ENCODE assay signal across 15 cellular contexts in the genomic region with DNA sequence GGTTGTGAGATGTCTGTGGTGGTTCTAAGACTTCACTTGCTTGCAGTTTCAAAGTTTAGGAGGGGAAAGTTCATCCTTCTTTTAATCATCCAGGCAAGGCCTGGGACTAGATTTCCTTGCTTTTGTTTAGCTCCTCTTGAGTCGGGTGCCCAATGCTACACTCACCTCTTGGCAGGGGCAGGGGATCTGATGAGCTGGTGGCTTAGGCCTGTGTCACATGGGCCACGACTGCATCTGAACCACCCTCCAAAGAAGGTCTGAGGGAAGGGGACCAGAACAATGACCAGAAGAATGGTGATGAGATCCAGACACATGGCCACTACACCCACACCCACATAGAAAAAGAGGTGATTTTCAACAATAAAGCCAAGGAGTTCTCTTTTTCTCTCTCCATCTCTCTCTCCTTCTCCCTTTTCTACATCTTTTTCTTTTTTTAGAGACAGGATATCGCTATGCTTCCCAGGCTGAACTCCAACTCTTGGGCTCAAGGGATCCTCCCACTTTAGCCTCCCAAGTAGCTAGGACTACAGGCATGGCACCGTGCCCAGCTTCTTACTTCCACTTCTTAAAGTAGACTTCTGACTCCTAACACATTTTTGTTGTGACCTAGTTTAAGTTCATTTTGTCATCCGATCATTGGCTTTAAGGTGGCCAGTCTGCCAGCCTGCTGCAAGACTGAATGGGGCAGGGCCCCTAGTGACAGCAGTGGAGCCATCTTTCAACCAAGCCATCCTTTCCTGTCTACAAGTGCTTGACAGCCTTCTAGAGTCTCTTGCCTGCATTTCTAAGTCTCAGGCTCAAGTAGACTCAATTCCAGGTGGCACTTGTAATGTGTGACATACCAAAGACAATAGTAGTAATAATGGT.
DNase-seq lines count a peak whose midpoint lies in the region; ATAC-seq and TF ChIP-seq lines count a peak whose summit lies in the region.
"Had no signal": no experiment of that assay in that cellular context is flagged by ENCODE, and none has a peak within 500 bp of the region (broad histone marks: within the 10 kb centered on the region; RNA-seq: fewer than 3 reads in every experiment).

No MANE protein-coding gene starts in this region.

- no peak for TF ChIP-seq CTCF in IMR-90 (conservative IDR thresholded peaks at IDR 0.05; ENCODE audit: low read depth, low read length)
- TF ChIP-seq CTCF in brain microvascular endothelial cell (IDR thresholded peaks at IDR 0.05; ENCODE audit: low read depth, low read length, missing control alignments) = no peak
- TF ChIP-seq CTCF in left lung (IDR thresholded peaks at IDR 0.05) = no peak
- TF ChIP-seq CTCF in thoracic aorta (IDR thresholded peaks at IDR 0.05) = no peak
- TF ChIP-seq CTCF in GM23338 (conservative IDR thresholded peaks at IDR 0.05; ENCODE audit: low read depth in 2 of 2) = no peak

- H4K8ac ChIP-seq in IMR-90 (ENCODE audit: low read depth in 2 of 2, low read length in 2 of 2) = no peak overlapping the region

- H4K5ac ChIP-seq in IMR-90 (ENCODE audit: low read depth, low read length) = no peak overlapping the region

- no peak overlapping the region for H3K4ac ChIP-seq in IMR-90 (ENCODE audit: low read depth, low read length)

- DNase-seq in IMR-90 (no peak), brain microvascular endothelial cell (peak; percentile 28), left lung (peak in 1 of 2 donors; percentile 71), thoracic aorta (ENCODE audit: low spot score) (peak; percentile 67), NCI-H2107 treated with DMSO at 0.1 percent for 48 hours (lab: John Stamatoyannopoulos, UW; ENCODE audit: unreplicated experiment) (no peak), GM23338 (ENCODE audit: low spot score) (no peak)
- DNase-seq in activated CD4-positive, CD25-positive, alpha-beta regulatory T cell (lab: John Stamatoyannopoulos, UW) = no peak
- DNase-seq: activated CD8-positive, alpha-beta memory T cell treated with anti-CD3 and anti-CD28 coated beads, Interleukin-2, amount 50 U/mL, for 48 hours; islet precursor cell; NCI-H2107 had no signal

- in situ Hi-C loops in IMR-90 (cut with MboI; ENCODE audit: low sequenced_read_pairs) (no loop called here), brain microvascular endothelial cell (cut with HindIII; ENCODE audit: low pct_ligation_motif_present, low sequenced_read_pairs) (no loop called here)

- H3K27me3 ChIP-seq in IMR-90 (ENCODE audit: control insufficient read depth, insufficient read depth, low read length) = no peaks in the 10 kb centered on the region
- H3K27me3 ChIP-seq in brain microvascular endothelial cell (replicated peaks) = no peaks in the 10 kb centered on the region
- H3K27me3 ChIP-seq in left lung = no peaks in the 10 kb centered on the region
- H3K27me3 ChIP-seq in thoracic aorta (replicated peaks; ENCODE audit: insufficient read depth) = no peaks in the 10 kb centered on the region
- H3K27me3 ChIP-seq in GM23338 (ENCODE audit: insufficient read depth) = no peaks in the 10 kb centered on the region

- no peak overlapping the region for H3K27ac Mint-ChIP-seq in GM23338
- H3K27ac Mint-ChIP-seq: stimulated activated effector memory CD8-positive, alpha-beta T cell treated with anti-CD3 and anti-CD28 coated beads, Interleukin-12 subunit alpha, Interleukin-12 subunit beta, amount 100 ng/mL, for 72 hours had no signal

- H2BK5ac ChIP-seq in IMR-90 (ENCODE audit: low read depth, low read length, poor library complexity, severe bottlenecking) = no peak overlapping the region

- CTCF ChIA-PET in IMR-90 (lab: Yijun Ruan, JAX) = no interaction called here

- POLR2A ChIA-PET in IMR-90 (lab: Charles Lee; ENCODE audit: unreplicated experiment) = no interaction called here

- 0 out of 3 replicates have a peak overlapping the region, but pooled peaks have one; percentile 33 for H2BK15ac ChIP-seq in IMR-90 (ENCODE audit: low read depth, low read length)

- no peaks in the 10 kb centered on the region for H3F3A ChIP-seq in GM23338 (replicated peaks; ENCODE audit: low read depth)

- no TSS peak for BruUV-seq in IMR-90 (replicated peaks; lab: Mats Ljungman, UMichigan)

- 0 out of 2 replicates have a peak, but pooled peaks cover 1% of the 10 kb centered on the region for H3K9me1 ChIP-seq in IMR-90 (ENCODE audit: insufficient read depth, low read length)

- H2AK5ac ChIP-seq in IMR-90 (ENCODE audit: low read depth, low read length) = no peak overlapping the region

- no peak overlapping the region for H3K4me3 ChIP-seq in IMR-90 (ENCODE audit: insufficient read depth, low read depth, low read length)
- H3K4me3 ChIP-seq in brain microvascular endothelial cell (ENCODE audit: low read depth, low read length) = no peak overlapping the region
- H3K4me3 ChIP-seq in left lung = no peak overlapping the region
- no peak overlapping the region for H3K4me3 ChIP-seq in thoracic aorta
- H3K4me3 ChIP-seq in GM23338 = no peak overlapping the region
- H3K4me3 ChIP-seq: K562 had no signal

- no peak for TF ChIP-seq POLR2A in IMR-90 (IDR thresholded peaks at IDR 0.05; ENCODE audit: low read depth, low read length)

- H3K9me3 ChIP-seq in IMR-90 (ENCODE audit: control insufficient read depth, insufficient read depth, low read length) = no peaks in the 10 kb centered on the region
- H3K9me3 ChIP-seq in left lung = no peaks in the 10 kb centered on the region
- H3K9me3 ChIP-seq in thoracic aorta = no peaks in the 10 kb centered on the region

- H4K91ac ChIP-seq in IMR-90 (ENCODE audit: insufficient read depth, low read depth, low read length) = no peak overlapping the region

- H3K14ac ChIP-seq in IMR-90 (replicated peaks; ENCODE audit: low read depth, low read length) = 0 out of 2 replicates have a peak overlapping the region, but pooled peaks have one; percentile 18

- TF ChIP-seq RAD21 in IMR-90 (IDR thresholded peaks at IDR 0.05; ENCODE audit: low read length) = no peak

- H3K4me3 Mint-ChIP-seq in GM23338 = no peak overlapping the region
- H3K4me3 Mint-ChIP-seq: stimulated activated effector memory CD8-positive, alpha-beta T cell treated with anti-CD3 and anti-CD28 coated beads, Interleukin-12 subunit alpha, Interleukin-12 subunit beta, amount 100 ng/mL, for 72 hours had no signal

- no peaks in the 10 kb centered on the region for H3K36me3 ChIP-seq in IMR-90 (ENCODE audit: control insufficient read depth, insufficient read depth, low read length)
- no peaks in the 10 kb centered on the region for H3K36me3 ChIP-seq in brain microvascular endothelial cell (replicated peaks)
- H3K36me3 ChIP-seq in left lung = no peaks in the 10 kb centered on the region
- H3K36me3 ChIP-seq in thoracic aorta = no peaks in the 10 kb centered on the region
- no peaks in the 10 kb centered on the region for H3K36me3 ChIP-seq in GM23338 (ENCODE audit: insufficient read depth)

- ATAC-seq in IMR-90 (ENCODE audit: low read depth) = no peak
- ATAC-seq in left lung = peak; percentile 55
- peak; percentile 47 for ATAC-seq in thoracic aorta (ENCODE audit: insufficient number of reproducible peaks, low FRiP score, low read depth)
- no peak for ATAC-seq in GM18870 (IDR thresholded peaks at IDR 0.05; ENCODE audit: unreplicated experiment)
- no peak for ATAC-seq in GM23338
- ATAC-seq: HCT116; K562; stimulated activated effector memory CD8-positive, alpha-beta T cell treated with anti-CD3 and anti-CD28 coated beads, Interleukin-12 subunit alpha, Interleukin-12 subunit beta, amount 100 ng/mL, for 72 hours had no signal

- peaks cover 2% of the 10 kb centered on the region for H3K27me3 Mint-ChIP-seq in GM23338 (ENCODE audit: insufficient read depth, low read depth, poor library complexity)

- no peaks in the 10 kb centered on the region; the same call in 1 of the 3 replicates for H3K9me3 Mint-ChIP-seq in GM23338
- H3K9me3 Mint-ChIP-seq: stimulated activated effector memory CD8-positive, alpha-beta T cell treated with anti-CD3 and anti-CD28 coated beads, Interleukin-12 subunit alpha, Interleukin-12 subunit beta, amount 100 ng/mL, for 72 hours had no signal

- no peak overlapping the region for H3K23ac ChIP-seq in IMR-90 (ENCODE audit: low read depth, low read length)

- no peak overlapping the region for H3K4me2 ChIP-seq in IMR-90 (ENCODE audit: low read depth, low read length)
- no peak overlapping the region for H3K4me2 ChIP-seq in GM23338

- no peaks in the 10 kb centered on the region for H3K79me2 ChIP-seq in GM23338 (replicated peaks; ENCODE audit: insufficient read depth)

- no peak overlapping the region for H2BK20ac ChIP-seq in IMR-90 (ENCODE audit: low read depth, low read length)

- H3K27ac ChIP-seq in IMR-90 (ENCODE audit: insufficient read depth, low read length) (no peak overlapping the region), brain microvascular endothelial cell (no peak overlapping the region), left lung (no peak overlapping the region), thoracic aorta (peak overlapping the region in 1 of 2 donors; percentile 14), GM23338 (ENCODE audit: low read depth) (no peak overlapping the region)
- H3K27ac ChIP-seq: epithelial cell of prostate had no signal

- H3K4me1 ChIP-seq in IMR-90 (ENCODE audit: control insufficient read depth, insufficient read depth, low read length) (peaks cover 3% of the 10 kb centered on the region; the same call in 1 of the 2 replicates), left lung (peaks cover 0 to 7% of the 10 kb centered on the region in 2 donors), thoracic aorta (ENCODE audit: control insufficient read depth in 1 of 2, low read depth in 2 of 2) (peaks cover 5 to 31% of the 10 kb centered on the region in 2 donors), GM23338 (ENCODE audit: insufficient read depth) (no peaks in the 10 kb centered on the region)

- no peaks in the 10 kb centered on the region for H3K79me1 ChIP-seq in IMR-90 (ENCODE audit: low read depth in 1 of 2, low read length in 2 of 2)

- H2AK9ac ChIP-seq in IMR-90 (replicated peaks; ENCODE audit: low read depth, low read length, poor library complexity) = no peak overlapping the region

- intact Hi-C loops in IMR-90 (cut with micrococcal nuclease) = no loop called here
- intact Hi-C loops in left lung (cut with DNase I) = no loop called here

- no peaks in the 10 kb centered on the region for H4K20me1 ChIP-seq in IMR-90 (ENCODE audit: insufficient read depth, low read length)
- no peaks in the 10 kb centered on the region for H4K20me1 ChIP-seq in GM23338 (replicated peaks; ENCODE audit: insufficient read depth)

- H2BK120ac ChIP-seq in IMR-90 (ENCODE audit: low read depth, low read length) = no peak overlapping the region

- H2AFZ ChIP-seq in IMR-90 (replicated peaks; ENCODE audit: low read length, poor library complexity) (no peak overlapping the region), GM23338 (no peak overlapping the region; the same call in 1 of the 2 replicates)

- no peaks in the 10 kb centered on the region for H3K36me3 Mint-ChIP-seq in GM23338 (ENCODE audit: low read depth)
- H3K36me3 Mint-ChIP-seq: stimulated activated effector memory CD8-positive, alpha-beta T cell treated with anti-CD3 and anti-CD28 coated beads, Interleukin-12 subunit alpha, Interleukin-12 subunit beta, amount 100 ng/mL, for 72 hours had no signal

- H3K4me1 Mint-ChIP-seq in GM23338 = peaks cover 7% of the 10 kb centered on the region

- H3K9ac ChIP-seq in IMR-90 (ENCODE audit: low read depth, low read length) = no peak overlapping the region

- no peak overlapping the region for H3K56ac ChIP-seq in IMR-90 (ENCODE audit: extremely low read depth, insufficient read depth, low read length)

- H3K9me2 ChIP-seq in GM23338 (ENCODE audit: insufficient read depth) = no peaks in the 10 kb centered on the region

- no CpG with 5 or more reads among the region's 5 CpGs for WGBS in IMR-90 (ENCODE audit: extremely low coverage in 2 of 2, insufficient read length in 1 of 2), 2 experiments

- no peak overlapping the region for H3K18ac ChIP-seq in IMR-90 (ENCODE audit: low read depth, low read length)

- dilution Hi-C loops in IMR-90 (cut with HindIII; ENCODE audit: low sequenced_read_pairs, unreplicated experiment) = no loop called here

Comparison
In these comparisons a context has a peak if more than half of its experiments do, and no peak if none do; other contexts are left out.
1. ATAC-seq: peak in left lung (single experiment) and thoracic aorta (single experiment); none in IMR-90 (single experiment), GM18870 (single experiment) and GM23338 (single experiment).
2. DNase-seq: peak in brain microvascular endothelial cell (single experiment) and thoracic aorta (single experiment); none in IMR-90 (single experiment), NCI-H2107 treated with DMSO at 0.1 percent for 48 hours (single experiment), GM23338 (single experiment) and activated CD4-positive, CD25-positive, alpha-beta regulatory T cell (0 of 4).